1 cellular context compared by ENCODE assay signal in the genomic region with DNA sequence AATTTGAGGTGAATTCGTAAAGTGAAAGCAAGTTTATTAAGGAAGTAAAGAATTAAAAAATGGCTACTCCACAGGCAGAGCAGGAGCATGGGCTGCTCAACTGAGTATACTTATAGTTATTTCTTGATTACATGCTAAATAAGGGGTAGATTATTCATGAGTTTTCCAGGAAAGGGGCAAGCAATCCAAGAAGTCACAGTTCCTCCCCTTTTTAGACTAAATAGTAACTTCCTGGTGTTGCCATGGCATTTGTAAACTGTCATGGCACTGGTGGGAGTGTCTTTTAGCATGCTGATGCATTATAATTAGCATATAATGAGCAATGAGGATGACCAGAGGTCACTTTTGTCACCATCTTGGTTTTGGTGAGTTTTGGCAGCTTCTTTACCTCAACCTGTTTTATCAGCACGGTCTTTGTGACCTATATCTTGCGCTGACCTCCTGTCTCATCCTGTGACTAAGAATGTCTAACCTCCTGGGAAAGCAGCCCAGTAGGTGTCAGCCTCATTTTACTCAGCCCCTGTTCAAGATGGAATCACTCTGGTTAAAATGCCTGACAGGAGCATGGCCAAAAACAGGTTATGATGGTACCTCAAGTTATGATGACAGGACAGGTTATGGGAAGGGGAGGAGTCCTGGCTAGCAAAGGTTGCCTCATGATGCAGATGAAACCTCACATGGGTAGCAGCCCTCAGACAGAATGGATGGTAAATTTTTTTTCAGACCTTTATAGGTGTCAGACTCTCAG.
TF ChIP-seq lines count a peak whose summit lies in the region.

No MANE protein-coding gene starts in this region.

TF ChIP-seq in SK-N-SH, 30 proteins besides CTCF, POLR2A, EP300 and RAD21 (continued from another document):
- TF ChIP-seq, protein P1, sequence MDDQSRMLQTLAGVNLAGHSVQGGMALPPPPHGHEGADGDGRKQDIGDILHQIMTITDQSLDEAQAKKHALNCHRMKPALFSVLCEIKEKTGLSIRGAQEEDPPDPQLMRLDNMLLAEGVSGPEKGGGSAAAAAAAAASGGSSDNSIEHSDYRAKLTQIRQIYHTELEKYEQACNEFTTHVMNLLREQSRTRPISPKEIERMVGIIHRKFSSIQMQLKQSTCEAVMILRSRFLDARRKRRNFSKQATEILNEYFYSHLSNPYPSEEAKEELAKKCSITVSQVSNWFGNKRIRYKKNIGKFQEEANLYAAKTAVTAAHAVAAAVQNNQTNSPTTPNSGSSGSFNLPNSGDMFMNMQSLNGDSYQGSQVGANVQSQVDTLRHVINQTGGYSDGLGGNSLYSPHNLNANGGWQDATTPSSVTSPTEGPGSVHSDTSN (IDR thresholded peaks at IDR 0.05) = no peak
- TF ChIP-seq MEF2A (IDR thresholded peaks at IDR 0.05; ENCODE audit: borderline replicate concordance, low read depth) (no peak), SMC3 (IDR thresholded peaks at IDR 0.05; ENCODE audit: low read depth, low read length) (no peak), JUND (IDR thresholded peaks at IDR 0.05) (no peak), GATA2 (CRISPR knock-in tag; IDR thresholded peaks at IDR 0.05) (no peak)
- TF ChIP-seq, protein P2, sequence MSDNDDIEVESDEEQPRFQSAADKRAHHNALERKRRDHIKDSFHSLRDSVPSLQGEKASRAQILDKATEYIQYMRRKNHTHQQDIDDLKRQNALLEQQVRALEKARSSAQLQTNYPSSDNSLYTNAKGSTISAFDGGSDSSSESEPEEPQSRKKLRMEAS (IDR thresholded peaks at IDR 0.05; ENCODE audit: low read depth) = no peak
